8 cellular contexts compared by ENCODE assay signal in the genomic region with DNA sequence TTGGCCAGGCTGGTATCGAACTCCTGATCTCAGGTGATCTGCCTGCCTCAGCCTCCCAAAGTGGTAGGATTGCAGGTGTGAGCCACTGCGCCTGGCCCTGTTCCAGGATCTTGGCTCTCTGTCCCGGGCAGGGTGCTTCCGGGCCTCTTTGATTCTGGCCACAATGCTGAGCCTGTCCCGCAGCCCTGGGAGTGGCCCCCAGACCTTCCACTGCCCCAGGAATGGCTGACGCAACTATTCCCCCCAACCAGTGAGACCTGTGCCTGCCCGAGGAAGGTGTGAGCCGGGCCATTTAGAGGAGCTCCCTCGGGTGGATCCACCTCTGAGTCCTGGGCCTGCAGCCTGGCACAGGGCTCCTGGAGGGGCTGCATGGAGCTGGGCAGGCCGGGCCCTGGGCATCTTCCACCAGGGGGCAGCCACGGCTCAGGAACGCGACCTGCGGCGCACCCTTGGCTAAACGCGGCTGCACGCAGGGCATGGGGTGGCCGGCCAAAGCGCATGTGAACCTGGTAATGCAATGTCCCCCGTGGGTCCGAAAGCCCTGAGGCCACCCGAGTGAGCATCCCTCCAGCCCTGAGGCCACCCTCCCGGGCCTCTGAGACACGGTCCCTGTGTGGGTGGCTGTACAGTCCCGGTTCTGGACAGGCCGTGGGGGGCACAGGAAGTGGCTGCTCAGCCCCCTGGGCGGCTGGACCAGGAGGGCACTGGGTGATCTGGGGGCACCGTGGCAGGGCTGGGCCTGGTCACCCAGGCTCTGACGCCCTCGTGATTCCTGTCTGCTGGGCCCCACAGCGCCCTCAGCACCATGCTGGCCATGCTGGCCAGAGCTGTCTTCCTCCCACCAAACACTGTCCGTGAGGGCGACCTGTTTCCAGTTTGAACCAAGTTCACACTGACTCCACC. TPM values are rescaled to one million over a fixed set of nuclear protein-coding genes. Genes with fewer than 3 reads are reported as not detected.
A peak's percentile ranks its signal among the peaks of the same experiment; 100 is the strongest.
DNase-seq lines count a peak whose midpoint lies in the region; ATAC-seq and TF ChIP-seq lines count a peak whose summit lies in the region.

No MANE protein-coding gene starts in this region.

- peak; percentile 45 to 64 for DNase-seq in NCI-H524 (lab: John Stamatoyannopoulos, UW)
- DNase-seq in NCI-H524 treated with DMSO at 0.1 percent for 48 hours (lab: John Stamatoyannopoulos, UW): no peak
- peak; percentile 71 for DNase-seq in NCI-H345 (lab: John Stamatoyannopoulos, UW)
- DNase-seq in activated CD4-positive, alpha-beta T cell treated with anti-CD3 and anti-CD28 coated beads for 48 hours: peak; percentile 89
- peak; percentile 73 for DNase-seq in choroid plexus epithelial cell (ENCODE audit: low read depth)
- peak; percentile 78 for DNase-seq in left lobe of liver (ENCODE audit: low spot score)
- peak; percentile 63 for DNase-seq in stimulated activated CD4-positive, alpha-beta T cell treated with anti-CD3 and anti-CD28 coated beads, Interleukin-2, amount 100 ng/mL, for 4 hours (ENCODE audit: low read depth)

- H3K4me3 ChIP-seq in choroid plexus epithelial cell (ENCODE audit: low read depth, low read length): peak overlapping the region; percentile 41

- ATAC-seq in HG02981 (IDR thresholded peaks at IDR 0.05; ENCODE audit: unreplicated experiment): peak; percentile 80
- peak; percentile 96 for ATAC-seq in left lobe of liver

- peak; percentile 87 for TF ChIP-seq CTCF in choroid plexus epithelial cell (conservative IDR thresholded peaks at IDR 0.05; ENCODE audit: low read depth, low read length)

RNA-seq across cellular contexts. Expression of a gene that starts 24.8 kb away (rescaled TPM):
- not detected for total RNA-seq in left lobe of liver

RNA-seq across cellular contexts. Expression of a gene that starts 48.0 kb away (rescaled TPM):
- total RNA-seq in left lobe of liver: 8.2 TPM
